ENCODE assay signal across 25 cellular contexts in genomic region chr3:153469162-153469561, GRCh38.
"Had no signal": no experiment of that assay in that cellular context is flagged by ENCODE, and none has a peak within 500 bp of the region (broad histone marks: within the 10 kb centered on the region; RNA-seq: fewer than 3 reads in every experiment).

No MANE protein-coding gene starts in this region.

- FAIRE-seq: HTR-8/SVneo, K562 had no signal

- ATAC-seq: K562, Panc1, T-cell had no signal

- H3K36me3 Mint-ChIP-seq: IgD-negative memory B cell, T-cell had no signal

- DNase-seq: Kasumi-1, MM.1S, NCI-H1092 treated with DMSO at 0.1 percent for 48 hours, NCI-H1436, NCI-H187, NCI-H2029, NCI-H2081 treated with DMSO at 0.1 percent for 48 hours, NCI-H2171, NCI-H226, NCI-H446, NCI-H510A, NCI-H524 treated with DMSO at 0.1 percent for 48 hours, NCI-H69, NCI-H774, SHP77, SK-N-SH, SW 1271, T-cell had no signal

- H3K9me3 ChIP-seq: SK-N-SH had no signal

- H3K9me3 Mint-ChIP-seq: IgD-negative memory B cell had no signal

- H3K27me3 Mint-ChIP-seq: T-cell had no signal

- H3K27ac Mint-ChIP-seq: IgD-negative memory B cell, T-cell had no signal

- H3K4me3 ChIP-seq: K562 had no signal

- H3K4me3 Mint-ChIP-seq: IgD-negative memory B cell, T-cell had no signal

- H3K27ac ChIP-seq: HL-60, KMS-11, RWPE1 had no signal
